ENCODE assay signal across 8 cellular contexts in the genomic region with DNA sequence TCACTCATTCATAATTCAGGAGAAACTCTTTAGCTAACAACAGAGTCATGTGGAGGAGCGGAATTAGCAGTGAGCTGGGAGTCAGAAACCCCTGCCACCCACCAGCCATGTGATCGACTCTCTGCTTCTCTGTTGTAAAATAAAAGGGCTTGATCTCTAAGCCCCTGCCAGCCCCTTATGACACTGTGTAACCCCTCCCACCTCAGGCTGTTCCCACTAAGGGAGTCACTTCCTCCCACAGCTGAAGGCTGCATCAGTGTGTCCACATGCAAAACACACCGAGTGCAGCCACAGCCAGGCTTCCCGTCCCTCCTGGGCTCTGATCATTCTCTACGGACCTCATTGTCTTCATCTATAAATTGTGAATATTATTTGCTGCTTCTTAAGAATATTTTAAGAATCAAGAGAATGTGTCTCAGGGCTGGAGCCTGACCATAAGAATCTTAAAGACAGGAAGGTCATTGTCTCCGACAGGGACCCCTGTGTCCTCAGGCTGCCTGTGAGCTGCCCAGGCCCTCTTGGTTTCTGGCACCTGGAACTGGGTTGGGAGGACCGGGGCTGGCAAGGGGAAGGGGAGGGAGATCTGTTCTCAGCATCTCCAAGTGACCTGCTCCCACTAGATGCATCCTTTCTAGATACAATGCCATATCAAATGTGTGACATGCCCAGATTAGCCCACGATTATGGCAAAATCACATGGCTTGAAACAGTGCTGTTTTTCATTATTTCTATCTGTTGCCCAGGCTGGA.
DNase-seq lines count a peak whose midpoint lies in the region; ATAC-seq and TF ChIP-seq lines count a peak whose summit lies in the region.

No MANE protein-coding gene starts in this region.

- peak overlapping the region in 1 of 2 donors; percentile 14 for H3K4me3 ChIP-seq in vagina

- peaks cover 6% of the 10 kb centered on the region for H3K36me3 Mint-ChIP-seq in activated naive CD4-positive, alpha-beta T cell treated with anti-CD3 and anti-CD28 coated beads for 36 hours (ENCODE audit: low read depth)
- peaks cover 6% of the 10 kb centered on the region for H3K36me3 Mint-ChIP-seq in memory B cell

- peak overlapping the region; percentile 91 for H3K27ac Mint-ChIP-seq in activated naive CD4-positive, alpha-beta T cell treated with anti-CD3 and anti-CD28 coated beads for 36 hours
- H3K27ac Mint-ChIP-seq in memory B cell = no peak overlapping the region

- no peak for TF ChIP-seq POLR2A in vagina (IDR thresholded peaks at IDR 0.05)

- TF ChIP-seq CTCF in vagina (IDR thresholded peaks at IDR 0.05) = no peak

- no peaks in the 10 kb centered on the region for H3K9me3 Mint-ChIP-seq in activated naive CD4-positive, alpha-beta T cell treated with anti-CD3 and anti-CD28 coated beads for 36 hours
- no peaks in the 10 kb centered on the region for H3K9me3 Mint-ChIP-seq in memory B cell

- H3K4me1 ChIP-seq in vagina = peaks cover 20% of the 10 kb centered on the region

- intact Hi-C loops in activated naive CD4-positive, alpha-beta T cell treated with anti-CD3 and anti-CD28 coated beads for 36 hours (cut with micrococcal nuclease) = loop anchor here (1.0 to 10.0 kb wide), 9 partner anchors 10 to 1669 kb away; a partner anchor contains a TSS
- intact Hi-C loops in vagina (cut with DNase I) = no loop called here

- no peaks in the 10 kb centered on the region for H3K36me3 ChIP-seq in vagina

- no peaks in the 10 kb centered on the region for H3K27me3 ChIP-seq in vagina

- no peak overlapping the region for H3K27ac ChIP-seq in vagina

- peak; percentile 51 for ATAC-seq in memory B cell (ENCODE audit: low read depth)
- ATAC-seq in GM21737 (IDR thresholded peaks at IDR 0.05; ENCODE audit: unreplicated experiment) = no peak

- peak; percentile 17 for DNase-seq in stimulated activated naive CD4-positive, alpha-beta T cell treated with Interleukin-2 at 50 U/mL for 16 hours (lab: John Stamatoyannopoulos, UW)
- no peak for DNase-seq in stimulated activated naive CD4-positive, alpha-beta T cell (lab: John Stamatoyannopoulos, UW)
- DNase-seq in activated naive CD4-positive, alpha-beta T cell treated with anti-CD3 and anti-CD28 coated beads for 36 hours = no peak
- DNase-seq in memory B cell (ENCODE audit: low spot score in 2 of 2) (no peak), vagina (ENCODE audit: extremely low spot score in 2 of 2) (peak; percentile 52 to 80), iPS-NIHi7 (ENCODE audit: extremely low spot score) (no peak)
- DNase-seq in effector CD8-positive, alpha-beta T cell (lab: John Stamatoyannopoulos, UW) = no peak

- H3K27me3 Mint-ChIP-seq in activated naive CD4-positive, alpha-beta T cell treated with anti-CD3 and anti-CD28 coated beads for 36 hours (ENCODE audit: low read depth) = no peaks in the 10 kb centered on the region
- no peaks in the 10 kb centered on the region for H3K27me3 Mint-ChIP-seq in memory B cell

- H3K4me3 Mint-ChIP-seq in activated naive CD4-positive, alpha-beta T cell treated with anti-CD3 and anti-CD28 coated beads for 36 hours = peak overlapping the region; percentile 64
- peak overlapping the region; percentile 50 for H3K4me3 Mint-ChIP-seq in memory B cell

- H3K9me3 ChIP-seq in vagina = no peaks in the 10 kb centered on the region

- CTCF ChIA-PET in activated naive CD4-positive, alpha-beta T cell treated with anti-CD3 and anti-CD28 coated beads for 36 hours (lab: Charles Lee) = interaction anchor here (0.6 to 2.6 kb wide), 7 partner anchors 10 to 641 kb away, joined by 3 to 19 read pairs (median 8); no protein-coding TSS in a partner anchor

- H3K4me1 Mint-ChIP-seq in activated naive CD4-positive, alpha-beta T cell treated with anti-CD3 and anti-CD28 coated beads for 36 hours (ENCODE audit: low read depth) = peaks cover 60% of the 10 kb centered on the region
- H3K4me1 Mint-ChIP-seq in memory B cell = peaks cover 30% of the 10 kb centered on the region

Comparison
In these comparisons a context has a peak if more than half of its experiments do, and no peak if none do; other contexts are left out.
1. DNase-seq: peak in stimulated activated naive CD4-positive, alpha-beta T cell treated with Interleukin-2 at 50 U/mL for 16 hours (single experiment) and vagina (2 of 2); none in stimulated activated naive CD4-positive, alpha-beta T cell (0 of 6), activated naive CD4-positive, alpha-beta T cell treated with anti-CD3 and anti-CD28 coated beads for 36 hours (single experiment), memory B cell (0 of 2), effector CD8-positive, alpha-beta T cell (single experiment) and iPS-NIHi7 (single experiment).